ENCODE assay signal across 8 cellular contexts in genomic region chr2:9473985-9474360, GRCh38. TPM values are rescaled to one million over a fixed set of nuclear protein-coding genes. Genes with fewer than 3 reads are reported as not detected.
DNase-seq lines count a peak whose midpoint lies in the region; ATAC-seq lines count a peak whose summit lies in the region.

No MANE protein-coding gene starts in this region.

- peak overlapping the region; percentile 71 for H3K27ac Mint-ChIP-seq in activated CD4-positive, alpha-beta memory T cell treated with anti-CD3 and anti-CD28 coated beads for 36 hours

- peaks cover 43% of the 10 kb centered on the region for H3K4me1 Mint-ChIP-seq in activated CD4-positive, alpha-beta memory T cell treated with anti-CD3 and anti-CD28 coated beads for 36 hours (ENCODE audit: low read depth)

- H3K27ac ChIP-seq in ectodermal cell (ENCODE audit: insufficient read depth, low read depth, low read length, poor library complexity, severe bottlenecking): no peak overlapping the region

- intact Hi-C loops in activated CD4-positive, alpha-beta memory T cell treated with anti-CD3 and anti-CD28 coated beads for 36 hours (cut with micrococcal nuclease): loop anchor here (1.0 to 2.0 kb wide), 2 partner anchors 51 to 157 kb away; partner anchors contain the start of genes CPSF3, ITGB1BP1 and YWHAQ

- no peaks in the 10 kb centered on the region for H3K9me3 Mint-ChIP-seq in activated CD4-positive, alpha-beta memory T cell treated with anti-CD3 and anti-CD28 coated beads for 36 hours

- H3K36me3 ChIP-seq in ectodermal cell (ENCODE audit: control insufficient read depth, insufficient read depth, low read length): peaks cover 17% of the 10 kb centered on the region

- 83 to 85% methylated on average over 39 of the region's 39 CpGs for WGBS in ectodermal cell, 2 experiments

- H3K27me3 ChIP-seq in ectodermal cell (ENCODE audit: control insufficient read depth, insufficient read depth, low read length, poor library complexity, severe bottlenecking) (peaks cover 12% of the 10 kb centered on the region), mononuclear cell (ENCODE audit: insufficient read depth, low read length) (no peaks in the 10 kb centered on the region)

- POLR2A ChIA-PET in activated CD4-positive, alpha-beta memory T cell treated with anti-CD3 and anti-CD28 coated beads for 36 hours (lab: Charles Lee): interaction anchor here (0.9 to 1.7 kb wide), 4 partner anchors 50 to 157 kb away, joined by 3 to 5 read pairs (median 4); partner anchors contain the start of genes ADAM17, CPSF3, ITGB1BP1 and YWHAQ

- ATAC-seq in HG03196 (IDR thresholded peaks at IDR 0.05; ENCODE audit: unreplicated experiment) (peak; percentile 7), GM18870 (IDR thresholded peaks at IDR 0.05; ENCODE audit: unreplicated experiment) (no peak)

- H3K4me1 ChIP-seq in ectodermal cell (ENCODE audit: control insufficient read depth, insufficient read depth, low read length) (no peaks in the 10 kb centered on the region), mononuclear cell (ENCODE audit: insufficient read depth, low read length) (peaks cover 33% of the 10 kb centered on the region)

- H3K4me3 ChIP-seq in ectodermal cell (ENCODE audit: insufficient read depth, low read depth, low read length) (peak overlapping the region; percentile 47), mononuclear cell (ENCODE audit: low read length) (peak overlapping the region; percentile 69)

- H3K27me3 Mint-ChIP-seq in activated CD4-positive, alpha-beta memory T cell treated with anti-CD3 and anti-CD28 coated beads for 36 hours: no peaks in the 10 kb centered on the region

- CTCF ChIA-PET in activated CD4-positive, alpha-beta memory T cell treated with anti-CD3 and anti-CD28 coated beads for 36 hours (lab: Charles Lee): interaction anchor here (0.8 to 1.6 kb wide), 7 partner anchors 9 to 420 kb away, joined by 3 to 5 read pairs (median 3); partner anchors contain the start of genes ADAM17 and YWHAQ

- H3K36me3 Mint-ChIP-seq in activated CD4-positive, alpha-beta memory T cell treated with anti-CD3 and anti-CD28 coated beads for 36 hours: peaks cover 33% of the 10 kb centered on the region

- H3K4me3 Mint-ChIP-seq in activated CD4-positive, alpha-beta memory T cell treated with anti-CD3 and anti-CD28 coated beads for 36 hours: peak overlapping the region; percentile 72

- H3K9me3 ChIP-seq in ectodermal cell (ENCODE audit: control insufficient read depth, low read length): no peaks in the 10 kb centered on the region
- H3K9me3 ChIP-seq in mononuclear cell (ENCODE audit: low read depth, low read length): no peaks in the 10 kb centered on the region

- DNase-seq in GM19238 (ENCODE audit: insufficient read length, low spot score): peak; percentile 44
- DNase-seq in activated CD4-positive, alpha-beta memory T cell treated with anti-CD3 and anti-CD28 coated beads for 36 hours: peak; percentile 74
- peak; percentile 46 for DNase-seq in stimulated activated CD8-positive, alpha-beta memory T cell treated with anti-CD3 and anti-CD28 coated beads, Interleukin-4, amount 100 ng/mL, for 24 hours (ENCODE audit: low read depth)
- DNase-seq in HCEC 1CT: no peak

RNA-seq across cellular contexts. Expression of gene IAH1, which starts 0.4 kb away (rescaled TPM):
- total RNA-seq in activated CD4-positive, alpha-beta memory T cell treated with anti-CD3 and anti-CD28 coated beads for 36 hours: 10 to 100 TPM; 83.3 to 87.1 TPM
- polyA plus RNA-seq in ectodermal cell (2013, experiment 1 of 4): 12.0 TPM
- polyA plus RNA-seq in ectodermal cell (2013, experiment 2 of 4): 16.7 TPM
- polyA plus RNA-seq in ectodermal cell (2013, experiment 3 of 4): 15.7 TPM
- 18.6 TPM for polyA plus RNA-seq in ectodermal cell (2013, experiment 4 of 4)
- 36.9 TPM for total RNA-seq in mononuclear cell

RNA-seq across cellular contexts. Expression of gene CPSF3, which starts 50.5 kb away (rescaled TPM):
- 10 to 100 TPM; 77.5 to 78.1 TPM for total RNA-seq in activated CD4-positive, alpha-beta memory T cell treated with anti-CD3 and anti-CD28 coated beads for 36 hours
- 119 TPM for polyA plus RNA-seq in ectodermal cell (2013, experiment 1 of 4)
- polyA plus RNA-seq in ectodermal cell (2013, experiment 2 of 4): 126 TPM
- polyA plus RNA-seq in ectodermal cell (2013, experiment 3 of 4): 107 TPM
- polyA plus RNA-seq in ectodermal cell (2013, experiment 4 of 4): 111 TPM
- 19.1 TPM for total RNA-seq in mononuclear cell

RNA-seq across cellular contexts. Expression of gene ITGB1BP1, which starts 50.6 kb away (rescaled TPM):
- total RNA-seq in activated CD4-positive, alpha-beta memory T cell treated with anti-CD3 and anti-CD28 coated beads for 36 hours: 100 to 1,000 TPM; 136 to 142 TPM
- 42.2 TPM for polyA plus RNA-seq in ectodermal cell (2013, experiment 1 of 4)
- polyA plus RNA-seq in ectodermal cell (2013, experiment 2 of 4): 42.2 TPM
- polyA plus RNA-seq in ectodermal cell (2013, experiment 3 of 4): 40.7 TPM
- 48.1 TPM for polyA plus RNA-seq in ectodermal cell (2013, experiment 4 of 4)
- total RNA-seq in mononuclear cell: 12.1 TPM

Comparison
In these comparisons a context has a peak if more than half of its experiments do, and no peak if none do; other contexts are left out.
1. RNA of gene ITGB1BP1, which starts 50.6 kb away (total RNA-seq): 136 to 142 TPM in activated CD4-positive, alpha-beta memory T cell treated with anti-CD3 and anti-CD28 coated beads for 36 hours; 12.1 TPM in mononuclear cell (single experiment); every median in the first group is over 10 times any median in the second.